Comparison of ENCODE assay signal across 1 cellular context in genomic region chr17:47291242-47291873, GRCh38.
A peak's percentile ranks its signal among the peaks of the same experiment; 100 is the strongest.
TF ChIP-seq lines count a peak whose summit lies in the region.

No MANE protein-coding gene starts in this region.

TF ChIP-seq in HepG2, 621 proteins besides CTCF, POLR2A, EP300 and RAD21 (continued from another document and continues in another):
- no peak for TF ChIP-seq PRDM4 (CRISPR knock-in tag; IDR thresholded peaks at IDR 0.05; ENCODE audit: borderline replicate concordance)
- TF ChIP-seq ZGPAT (CRISPR knock-in tag; IDR thresholded peaks at IDR 0.05), result no peak
- no peak for TF ChIP-seq HOXA9 (CRISPR knock-in tag; IDR thresholded peaks at IDR 0.05; ENCODE audit: borderline replicate concordance)
- TF ChIP-seq THAP9 (CRISPR knock-in tag; IDR thresholded peaks at IDR 0.05; ENCODE audit: borderline replicate concordance), result no peak
- TF ChIP-seq ATF4 (CRISPR knock-in tag; IDR thresholded peaks at IDR 0.05), result peak in 1 of 2 experiments; percentile 73; a peak in 2 of 4 replicates
- no peak for TF ChIP-seq SYNCRIP (IDR thresholded peaks at IDR 0.05; ENCODE audit: insufficient read depth, low read depth, low read length)
- peak; percentile 69; the same call in 1 of the 2 replicates for TF ChIP-seq MBD4 (IDR thresholded peaks at IDR 0.05; ENCODE audit: borderline replicate concordance, low read length)
- TF ChIP-seq CBX1 (IDR thresholded peaks at IDR 0.05; ENCODE audit: low read depth), result no peak
- no peak for TF ChIP-seq SIN3B (IDR thresholded peaks at IDR 0.05; ENCODE audit: low read length)
- TF ChIP-seq ZFP1 (CRISPR knock-in tag; IDR thresholded peaks at IDR 0.05), result peak; percentile 70; the same call in 1 of the 2 replicates
- TF ChIP-seq NCOA1 (CRISPR knock-in tag; IDR thresholded peaks at IDR 0.05), result no peak
- no peak for TF ChIP-seq KLF9 (CRISPR knock-in tag; IDR thresholded peaks at IDR 0.05; ENCODE audit: low read depth)
- TF ChIP-seq POGZ (CRISPR knock-in tag; IDR thresholded peaks at IDR 0.05), result no peak
- TF ChIP-seq ZNF563 (CRISPR knock-in tag; IDR thresholded peaks at IDR 0.05), result no peak
- TF ChIP-seq ZHX1 (CRISPR knock-in tag; IDR thresholded peaks at IDR 0.05; ENCODE audit: low read depth), result no peak
- no peak for TF ChIP-seq NFE2 (CRISPR knock-in tag; IDR thresholded peaks at IDR 0.05)
- TF ChIP-seq MED8 (CRISPR knock-in tag; IDR thresholded peaks at IDR 0.05; ENCODE audit: insufficient replicate concordance), result no peak
- no peak; the same call in 1 of the 2 replicates for TF ChIP-seq ZNF746 (CRISPR knock-in tag; IDR thresholded peaks at IDR 0.05)
- TF ChIP-seq NFE2L1 (CRISPR knock-in tag; IDR thresholded peaks at IDR 0.05; ENCODE audit: borderline replicate concordance), result no peak
- TF ChIP-seq NFIB (CRISPR knock-in tag; IDR thresholded peaks at IDR 0.05; ENCODE audit: borderline replicate concordance), result no peak
- no peak for TF ChIP-seq SSRP1 (CRISPR knock-in tag; IDR thresholded peaks at IDR 0.05)
- no peak for TF ChIP-seq ZNF234 (CRISPR knock-in tag; conservative IDR thresholded peaks at IDR 0.05)
- peak; percentile 73; the same call in 1 of the 2 replicates for TF ChIP-seq NFIC (IDR thresholded peaks at IDR 0.05; ENCODE audit: low read length)
- TF ChIP-seq ZNF224 (CRISPR knock-in tag; IDR thresholded peaks at IDR 0.05), result no peak
- TF ChIP-seq ZNF207 (IDR thresholded peaks at IDR 0.05; ENCODE audit: borderline replicate concordance), result no peak
- no peak for TF ChIP-seq NFATC3 (CRISPR knock-in tag; IDR thresholded peaks at IDR 0.05)
- TF ChIP-seq ZNF780A (CRISPR knock-in tag; IDR thresholded peaks at IDR 0.05), result no peak
- no peak for TF ChIP-seq MTA3 (CRISPR knock-in tag; IDR thresholded peaks at IDR 0.05)
- no peak for TF ChIP-seq ZBTB14 (CRISPR knock-in tag; IDR thresholded peaks at IDR 0.05)
- peak; percentile 47 for TF ChIP-seq TCF7 (IDR thresholded peaks at IDR 0.05; ENCODE audit: low read depth)
- TF ChIP-seq TSC22D2 (CRISPR knock-in tag; IDR thresholded peaks at IDR 0.05; ENCODE audit: borderline replicate concordance), result no peak
- no peak for TF ChIP-seq ZNF451 (CRISPR knock-in tag; IDR thresholded peaks at IDR 0.05)
- TF ChIP-seq ZNF142 (CRISPR knock-in tag; IDR thresholded peaks at IDR 0.05), result no peak
- TF ChIP-seq HNF4A (CRISPR knock-in tag; IDR thresholded peaks at IDR 0.05), result peak; percentile 62
- no peak for TF ChIP-seq ZKSCAN8 (CRISPR knock-in tag; IDR thresholded peaks at IDR 0.05; ENCODE audit: borderline replicate concordance)
- no peak for TF ChIP-seq ZNF552 (CRISPR knock-in tag; IDR thresholded peaks at IDR 0.05; ENCODE audit: borderline replicate concordance)
- no peak for TF ChIP-seq ZNF691 (CRISPR knock-in tag; IDR thresholded peaks at IDR 0.05; ENCODE audit: borderline replicate concordance, low read depth)
- TF ChIP-seq TFE3 (CRISPR knock-in tag; IDR thresholded peaks at IDR 0.05), result peak; percentile 37; the same call in 1 of the 2 replicates
- no peak; the same call in 2 of the 3 replicates for TF ChIP-seq MXI1 (IDR thresholded peaks at IDR 0.05; ENCODE audit: borderline replicate concordance, low read depth, low read length)
- TF ChIP-seq HES4 (CRISPR knock-in tag; IDR thresholded peaks at IDR 0.05; ENCODE audit: borderline replicate concordance), result no peak
- TF ChIP-seq ZNF17 (CRISPR knock-in tag; IDR thresholded peaks at IDR 0.05), result no peak
- TF ChIP-seq ZNF138 (CRISPR knock-in tag; IDR thresholded peaks at IDR 0.05; ENCODE audit: low read depth), result no peak
- TF ChIP-seq ZNF550 (CRISPR knock-in tag; IDR thresholded peaks at IDR 0.05; ENCODE audit: borderline replicate concordance), result no peak
